In the genomic region with DNA sequence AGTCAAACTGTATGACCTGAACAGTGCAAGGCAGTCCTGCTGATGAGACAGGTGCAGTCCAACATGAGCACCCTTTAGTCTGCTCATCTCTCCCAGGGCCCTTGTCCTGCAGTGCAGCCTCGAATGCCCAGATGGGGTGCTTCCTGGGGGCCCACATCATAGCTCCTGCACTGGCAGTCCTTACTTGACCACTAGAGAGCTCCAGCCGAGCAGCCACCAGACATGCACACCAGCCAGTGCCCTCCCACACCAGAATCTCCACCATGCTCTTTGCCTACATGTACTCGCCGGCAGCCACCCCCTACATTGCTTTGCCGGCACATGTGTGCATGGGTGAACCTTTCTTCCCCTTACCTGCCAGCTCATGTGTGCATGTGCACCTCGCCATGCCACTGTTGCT, we compare ENCODE assay signal across 17 cellular contexts.
DNase-seq lines count a peak whose midpoint lies in the region; ATAC-seq and TF ChIP-seq lines count a peak whose summit lies in the region.
"Had no signal": no experiment of that assay in that cellular context is flagged by ENCODE, and none has a peak within 500 bp of the region (broad histone marks: within the 10 kb centered on the region; RNA-seq: fewer than 3 reads in every experiment).

No MANE protein-coding gene starts in this region.

- intact Hi-C loops in HCT116 (cut with micrococcal nuclease) (no loop called here), PC-3 (cut with micrococcal nuclease) (no loop called here), upper lobe of right lung (cut with DNase I) (no loop called here), aorta (cut with DNase I) (no loop called here)

- H3K36me3 ChIP-seq in HCT116 (ENCODE audit: control insufficient read depth in 1 of 2, insufficient read depth in 2 of 2, low read length in 2 of 2) (no peaks in the 10 kb centered on the region), PC-3 (ENCODE audit: low read depth, low read length) (no peaks in the 10 kb centered on the region), endodermal cell (ENCODE audit: control insufficient read depth, insufficient read depth, low read length) (peaks cover 6% of the 10 kb centered on the region), upper lobe of right lung (no peaks in the 10 kb centered on the region), right atrium auricular region (no peaks in the 10 kb centered on the region), aorta (ENCODE audit: control insufficient read depth in 1 of 2, insufficient read depth in 2 of 2, low read length in 1 of 2) (no peaks in the 10 kb centered on the region)
- H3K36me3 ChIP-seq: BE2C, HAP-1 had no signal

- TF ChIP-seq CTCF in HCT116 (IDR thresholded peaks at IDR 0.05 in 2 of 3, conservative IDR thresholded peaks at IDR 0.05 in 1 of 3; ENCODE audit: borderline replicate concordance in 1 of 3, insufficient read depth in 1 of 3, low read depth in 2 of 3, low read length in 2 of 3) (no peak), PC-3 (conservative IDR thresholded peaks at IDR 0.05; ENCODE audit: low read depth, low read length) (0 out of 2 replicates have a peak, but pooled peaks have one; percentile 11), endodermal cell (conservative IDR thresholded peaks at IDR 0.05) (no peak), upper lobe of right lung (IDR thresholded peaks at IDR 0.05) (no peak), right atrium auricular region (IDR thresholded peaks at IDR 0.05) (no peak)

- no peaks in the 10 kb centered on the region for H3K9me2 ChIP-seq in HCT116 (ENCODE audit: insufficient read depth)
- no peaks in the 10 kb centered on the region for H3K9me2 ChIP-seq in PC-3 (replicated peaks; ENCODE audit: low read length)

- peaks cover 20% of the 10 kb centered on the region for H3K9me3 Mint-ChIP-seq in endodermal cell
- H3K9me3 Mint-ChIP-seq: HFFc6 had no signal

- no peak overlapping the region for H2AFZ ChIP-seq in HCT116 (ENCODE audit: low read depth, low read length, poor library complexity, severe bottlenecking)
- H2AFZ ChIP-seq in PC-3 (ENCODE audit: low read length): no peak overlapping the region

- no peaks in the 10 kb centered on the region for H3K79me2 ChIP-seq in HCT116 (ENCODE audit: insufficient read depth, low read length)
- no peaks in the 10 kb centered on the region for H3K79me2 ChIP-seq in PC-3 (ENCODE audit: low read length)

- no peaks in the 10 kb centered on the region for H3K27me3 ChIP-seq in HCT116 (ENCODE audit: insufficient read depth, low read length)
- H3K27me3 ChIP-seq in PC-3 (ENCODE audit: low read length): no peaks in the 10 kb centered on the region
- H3K27me3 ChIP-seq in endodermal cell (ENCODE audit: control insufficient read depth, insufficient read depth, low read length, poor library complexity, severe bottlenecking): peaks cover 46% of the 10 kb centered on the region
- H3K27me3 ChIP-seq in upper lobe of right lung: no peaks in the 10 kb centered on the region
- no peaks in the 10 kb centered on the region for H3K27me3 ChIP-seq in right atrium auricular region
- no peaks in the 10 kb centered on the region for H3K27me3 ChIP-seq in aorta (ENCODE audit: control insufficient read depth in 1 of 2, insufficient read depth in 2 of 2, low read length in 1 of 2)
- H3K27me3 ChIP-seq: BE2C had no signal

- DNase-seq in HCT116 (ENCODE audit: low read depth, low spot score): no peak
- no peak for DNase-seq in PC-3
- no peak for DNase-seq in endodermal cell
- no peak for DNase-seq in upper lobe of right lung
- no peak for DNase-seq in right atrium auricular region (ENCODE audit: low spot score)
- no peak for DNase-seq in aorta
- DNase-seq: BE2C; CD8-positive, alpha-beta T cell; COR-L47; DND-41; GF-D8; GOT3; HFFc6 had no signal

- CTCF ChIA-PET in HCT116 (lab: Charles Lee) (no interaction called here), PC-3 (lab: Charles Lee) (no interaction called here)

- POLR2A ChIA-PET in HCT116 (lab: Charles Lee) (no interaction called here), PC-3 (lab: Charles Lee; ENCODE audit: unreplicated experiment) (no interaction called here)

- WGBS in endodermal cell (ENCODE audit: insufficient coverage in 1 of 2, insufficient read length in 1 of 2), 2 experiments: 77 to 91% methylated on average over 4 to 6 of the region's 6 CpGs
- 82 to 94% methylated on average over 6 of the region's 6 CpGs for WGBS in aorta, 2 donors

- H3K9me3 ChIP-seq in HCT116 (ENCODE audit: control insufficient read depth in 1 of 2, insufficient read depth in 1 of 2, low read depth in 1 of 2, low read length in 2 of 2): no peaks in the 10 kb centered on the region
- no peaks in the 10 kb centered on the region for H3K9me3 ChIP-seq in PC-3 (ENCODE audit: low read length)
- peaks cover 19% of the 10 kb centered on the region for H3K9me3 ChIP-seq in endodermal cell (ENCODE audit: control insufficient read depth, low read length)
- H3K9me3 ChIP-seq in upper lobe of right lung: no peaks in the 10 kb centered on the region
- no peaks in the 10 kb centered on the region for H3K9me3 ChIP-seq in right atrium auricular region
- H3K9me3 ChIP-seq in aorta (ENCODE audit: control insufficient read depth, low read length): peaks cover 1% of the 10 kb centered on the region
- H3K9me3 ChIP-seq: A549, BE2C, HAP-1 had no signal

- H3K4me2 ChIP-seq in HCT116 (ENCODE audit: low read length) (no peak overlapping the region), PC-3 (ENCODE audit: low read length) (no peak overlapping the region)
- H3K4me2 ChIP-seq: A549 had no signal

- RAD21 ChIA-PET in HCT116 (lab: Charles Lee; ENCODE audit: low non-redundant PET in 1 of 2, low total read pairs in 2 of 2, uncharacterized antibody in 2 of 2, unreplicated experiment in 2 of 2): no interaction called here

- H3K4me1 ChIP-seq in HCT116 (ENCODE audit: control insufficient read depth in 1 of 2, insufficient read depth in 2 of 2, low read length in 2 of 2): no peaks in the 10 kb centered on the region
- no peaks in the 10 kb centered on the region for H3K4me1 ChIP-seq in PC-3 (ENCODE audit: insufficient read depth, low read length)
- H3K4me1 ChIP-seq in endodermal cell (ENCODE audit: control insufficient read depth, insufficient read depth, low read length): peaks cover 4% of the 10 kb centered on the region
- no peaks in the 10 kb centered on the region for H3K4me1 ChIP-seq in upper lobe of right lung
- no peaks in the 10 kb centered on the region for H3K4me1 ChIP-seq in right atrium auricular region
- H3K4me1 ChIP-seq in aorta (ENCODE audit: control insufficient read depth in 1 of 2, insufficient read depth in 2 of 2, low read length in 2 of 2): no peaks in the 10 kb centered on the region
- H3K4me1 ChIP-seq: A549, BE2C, HAP-1 had no signal

- H4K20me1 ChIP-seq in HCT116 (ENCODE audit: insufficient read depth): no peaks in the 10 kb centered on the region
- no peaks in the 10 kb centered on the region for H4K20me1 ChIP-seq in PC-3 (ENCODE audit: low read length)

- TF ChIP-seq POLR2A in HCT116 (IDR thresholded peaks at IDR 0.05; ENCODE audit: borderline replicate concordance, extremely low read depth, insufficient read depth, insufficient read length): no peak

- no peak overlapping the region for H3K4me3 Mint-ChIP-seq in endodermal cell
- H3K4me3 Mint-ChIP-seq: CD8-positive, alpha-beta T cell; HFFc6 had no signal

- peaks cover 17% of the 10 kb centered on the region for H3K4me1 Mint-ChIP-seq in endodermal cell

- H3K9ac ChIP-seq in HCT116 (ENCODE audit: low read length): no peak overlapping the region
- H3K9ac ChIP-seq in PC-3 (ENCODE audit: low read length): no peak overlapping the region
- H3K9ac ChIP-seq in endodermal cell (ENCODE audit: extremely low read depth, low read length, poor library complexity, severe bottlenecking): no peak overlapping the region

- 0 out of 2 replicates have a peak, but pooled peaks have one; percentile 4 for TF ChIP-seq RAD21 in HCT116 (IDR thresholded peaks at IDR 0.05; ENCODE audit: low read depth)

- no peak for ATAC-seq in HCT116
- no peak for ATAC-seq in PC-3
- ATAC-seq in upper lobe of right lung: peak; percentile 25
- no peak for ATAC-seq in HG03159 (IDR thresholded peaks at IDR 0.05; ENCODE audit: unreplicated experiment)
- ATAC-seq in aorta (ENCODE audit: low FRiP score): no peak
- ATAC-seq: A549; CD8-positive, alpha-beta T cell had no signal

- H3K36me3 Mint-ChIP-seq in endodermal cell (ENCODE audit: low read depth): no peaks in the 10 kb centered on the region
- H3K36me3 Mint-ChIP-seq: CD8-positive, alpha-beta T cell had no signal

- H3K4me3 ChIP-seq in HCT116 (replicated peaks in 1 of 2; ENCODE audit: low read depth in 1 of 2, low read length in 2 of 2) (no peak overlapping the region), PC-3 (ENCODE audit: low read length) (no peak overlapping the region), endodermal cell (ENCODE audit: low read length) (peak overlapping the region; percentile 48), upper lobe of right lung (no peak overlapping the region), right atrium auricular region (no peak overlapping the region), aorta (ENCODE audit: low read length in 2 of 2) (no peak overlapping the region)
- H3K4me3 ChIP-seq: A549, HAP-1 had no signal

- H3K27ac Mint-ChIP-seq in endodermal cell: no peak overlapping the region
- H3K27ac Mint-ChIP-seq: CD8-positive, alpha-beta T cell; HFFc6 had no signal

- H3K27me3 Mint-ChIP-seq in endodermal cell (ENCODE audit: insufficient read depth): peaks cover 64% of the 10 kb centered on the region

- no peaks in the 10 kb centered on the region for H3F3A ChIP-seq in PC-3 (ENCODE audit: low read length, unreplicated experiment)

- H3K27ac ChIP-seq in HCT116 (ENCODE audit: low read depth, low read length) (no peak overlapping the region), PC-3 (ENCODE audit: low read length) (no peak overlapping the region), endodermal cell (ENCODE audit: low read depth, low read length) (no peak overlapping the region), upper lobe of right lung (no peak overlapping the region), right atrium auricular region (no peak overlapping the region), aorta (ENCODE audit: low read depth in 1 of 2, low read length in 2 of 2) (no peak overlapping the region)
- H3K27ac ChIP-seq: A549, C4-2B had no signal

- BruUV-seq in HCT116 (replicated peaks; lab: Mats Ljungman, UMichigan) (no TSS peak), PC-3 (replicated peaks; lab: Mats Ljungman, UMichigan) (no TSS peak)

TF ChIP-seq in HCT116, 20 proteins besides CTCF, POLR2A, EP300 and RAD21:
- no peak for TF ChIP-seq EZH2 (IDR thresholded peaks at IDR 0.05)
TF ChIP-seq in HCT116: peak in this region for 0.
